8 cellular contexts compared by ENCODE assay signal in the genomic region with DNA sequence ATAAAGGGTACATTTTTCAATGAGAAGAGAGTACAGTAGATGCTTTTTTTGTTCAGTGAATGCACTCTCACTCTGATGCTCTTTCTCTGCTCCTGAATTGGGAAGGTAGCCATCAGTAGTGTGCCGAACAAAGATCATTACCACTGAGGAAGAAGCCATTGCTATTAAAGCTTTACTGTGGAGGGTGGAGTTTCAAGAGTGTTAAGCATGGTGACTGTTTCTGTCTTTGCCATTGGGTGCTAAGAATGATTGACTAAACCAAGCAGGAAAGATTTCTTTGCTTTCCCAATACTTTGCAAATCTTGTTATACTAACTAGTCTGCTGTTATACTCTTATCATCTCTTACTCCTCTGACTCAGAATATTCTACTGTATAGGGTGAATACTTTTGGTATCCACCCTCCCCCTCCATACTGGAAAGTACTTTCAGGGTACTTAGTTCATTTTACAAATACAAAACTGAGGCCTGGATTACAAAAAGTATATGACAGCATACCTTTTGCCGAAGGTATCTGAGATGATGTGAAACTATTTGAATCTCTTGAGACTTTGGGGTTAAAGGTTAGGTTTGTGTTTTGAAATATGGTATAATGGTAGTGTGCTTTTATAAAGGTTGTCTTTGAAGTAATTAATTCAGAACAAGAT. TPM values are rescaled to one million over a fixed set of nuclear protein-coding genes. Genes with fewer than 3 reads are reported as not detected.
DNase-seq lines count a peak whose midpoint lies in the region; ATAC-seq, FAIRE-seq and TF ChIP-seq lines count a peak whose summit lies in the region.

No MANE protein-coding gene starts in this region.

- peaks cover 4% of the 10 kb centered on the region for H3K27me3 Mint-ChIP-seq in stimulated activated naive CD8-positive, alpha-beta T cell treated with anti-CD3 and anti-CD28 coated beads, Interleukin-15, Interleukin-2, amounts not matched to agents 100 ng/mL and 50 ng/mL, for 24 hours

- intact Hi-C loops in GM12878 (cut with micrococcal nuclease; ENCODE audit: unreplicated experiment), result loop anchor here (5.0 kb wide), 1 partner anchor 79 kb away; a partner anchor contains a TSS
- intact Hi-C loops in left colon (cut with DNase I, micrococcal nuclease), result no loop called here
- intact Hi-C loops in testis (cut with DNase I; ENCODE audit: low total_unique reads), result no loop called here

- no peak for TF ChIP-seq CTCF in GM12878 (IDR thresholded peaks at IDR 0.05 in 2 of 3, conservative IDR thresholded peaks at IDR 0.05 in 1 of 3; ENCODE audit: control insufficient read depth in 2 of 3, extremely low read depth in 1 of 3, insufficient read depth in 1 of 3, low read depth in 3 of 3, low read length in 3 of 3)
- TF ChIP-seq CTCF in testis (IDR thresholded peaks at IDR 0.05), result no peak

- no peak for FAIRE-seq in GM12878 (lab: Jason Lieb, UNC)

- no peak for TF ChIP-seq RAD21 in GM12878 (IDR thresholded peaks at IDR 0.05; ENCODE audit: insufficient read depth, low read depth, low read length)

- 0% methylated on average over 2 of the region's 2 CpGs for WGBS in GM12878 (ENCODE audit: insufficient coverage, insufficient replicate concordance, low lambda C conversion rate, missing lambda C conversion rate)
- 20 to 21% methylated on average over 2 of the region's 2 CpGs for WGBS in testis, 2 donors

- H3K9me3 Mint-ChIP-seq in stimulated activated naive CD8-positive, alpha-beta T cell treated with anti-CD3 and anti-CD28 coated beads, Interleukin-15, Interleukin-2, amounts not matched to agents 100 ng/mL and 50 ng/mL, for 24 hours, result no peaks in the 10 kb centered on the region

- peaks cover 23% of the 10 kb centered on the region for H3K36me3 Mint-ChIP-seq in stimulated activated naive CD8-positive, alpha-beta T cell treated with anti-CD3 and anti-CD28 coated beads, Interleukin-15, Interleukin-2, amounts not matched to agents 100 ng/mL and 50 ng/mL, for 24 hours (ENCODE audit: low read depth)

- H3K4me3 ChIP-seq in GM12878, result peak overlapping the region; percentile 71
- peak overlapping the region; percentile 66 to 95 for H3K4me3 ChIP-seq in testis

- CTCF ChIA-PET in GM12878 (lab: Yijun Ruan, JAX), result interaction anchor here (0.8 to 5.4 kb wide), 9 partner anchors 11 to 232 kb away, joined by 3 to 38 read pairs (median 3); no protein-coding TSS in a partner anchor

- H3K4me1 Mint-ChIP-seq in stimulated activated naive CD8-positive, alpha-beta T cell treated with anti-CD3 and anti-CD28 coated beads, Interleukin-15, Interleukin-2, amounts not matched to agents 100 ng/mL and 50 ng/mL, for 24 hours (ENCODE audit: low read depth), result peaks cover 50% of the 10 kb centered on the region

- H3K9ac ChIP-seq in GM12878 (ENCODE audit: control insufficient read depth, insufficient read depth, low read length), result peak overlapping the region; percentile 87

- peaks cover 63% of the 10 kb centered on the region for H3K79me2 ChIP-seq in GM12878 (ENCODE audit: control insufficient read depth, insufficient read depth, low read length)

- H3K4me3 Mint-ChIP-seq in stimulated activated naive CD8-positive, alpha-beta T cell treated with anti-CD3 and anti-CD28 coated beads, Interleukin-15, Interleukin-2, amounts not matched to agents 100 ng/mL and 50 ng/mL, for 24 hours, result peak overlapping the region; percentile 95

- no peak for DNase-seq in stimulated activated naive CD8-positive, alpha-beta T cell treated with anti-CD3 and anti-CD28 coated beads, Interleukin-15, Interleukin-2, amounts not matched to agents 100 U/mL and 50 U/mL, for 24 hours
- DNase-seq in NCI-H82 treated with DMSO at 0.1 percent for 48 hours (lab: John Stamatoyannopoulos, UW; ENCODE audit: unreplicated experiment) (peak; percentile 21), GM12878 (ENCODE audit: low read depth, low spot score) (no peak), left colon (no peak), testis (no peak)

- TSS peak; percentile 56 for BruUV-seq in GM12878 (replicated peaks; lab: Mats Ljungman, UMichigan)

- H2AFZ ChIP-seq in GM12878 (ENCODE audit: control insufficient read depth, low read depth, low read length), result peak overlapping the region; percentile 20

- SMC1A ChIA-PET in GM12878 (lab: Charles Lee; ENCODE audit: uncharacterized antibody, unreplicated experiment), result interaction anchor here (0.6 to 3.8 kb wide), 11 partner anchors 12 to 423 kb away, joined by 3 to 17 read pairs (median 4); a partner anchor contains a TSS

- POLR2A ChIA-PET in GM12878 (lab: Charles Lee), result interaction anchor here (0.7 to 2.9 kb wide), 9 partner anchors 8 to 423 kb away, joined by 3 to 19 read pairs (median 3); no protein-coding TSS in a partner anchor

- ATAC-seq in stimulated activated naive CD8-positive, alpha-beta T cell treated with anti-CD3 and anti-CD28 coated beads, Interleukin-15, Interleukin-2, amounts not matched to agents 100 U/mL and 50 U/mL, for 24 hours, result no peak
- ATAC-seq in GM12878 (peak; percentile 63), left colon (peak; percentile 63), HG02852 (IDR thresholded peaks at IDR 0.05; ENCODE audit: unreplicated experiment) (no peak), GM21723 (IDR thresholded peaks at IDR 0.05; ENCODE audit: unreplicated experiment) (no peak)

- H3K27ac Mint-ChIP-seq in stimulated activated naive CD8-positive, alpha-beta T cell treated with anti-CD3 and anti-CD28 coated beads, Interleukin-15, Interleukin-2, amounts not matched to agents 100 ng/mL and 50 ng/mL, for 24 hours, result peak overlapping the region; percentile 95

- no peaks in the 10 kb centered on the region for H3K4me1 ChIP-seq in GM12878 (ENCODE audit: control insufficient read depth, insufficient read depth, low read length)
- H3K4me1 ChIP-seq in testis, result peaks cover 5% of the 10 kb centered on the region

- no peaks in the 10 kb centered on the region for H3K27me3 ChIP-seq in GM12878 (replicated peaks in 1 of 2; ENCODE audit: control insufficient read depth in 2 of 2, insufficient read depth in 2 of 2, low read length in 1 of 2)
- H3K27me3 ChIP-seq in testis, result no peaks in the 10 kb centered on the region

- H3K9me3 ChIP-seq in GM12878 (replicated peaks; ENCODE audit: control insufficient read depth, insufficient read depth, low read length), result no peaks in the 10 kb centered on the region
- no peaks in the 10 kb centered on the region for H3K9me3 ChIP-seq in testis

- peak overlapping the region; percentile 87 for H3K4me2 ChIP-seq in GM12878 (ENCODE audit: control insufficient read depth, insufficient read depth)

- peaks cover 0 to 9% of the 10 kb centered on the region in 2 experiments; a peak in 2 of 4 replicates for H3K36me3 ChIP-seq in GM12878 (ENCODE audit: control insufficient read depth in 2 of 2, insufficient read depth in 2 of 2, low read length in 1 of 2)
- no peaks in the 10 kb centered on the region for H3K36me3 ChIP-seq in testis (ENCODE audit: low read depth, missing control alignments)

- in situ Hi-C loops in GM12878 (cut with MboI), result no loop called here

- no peaks in the 10 kb centered on the region for H4K20me1 ChIP-seq in GM12878 (ENCODE audit: control insufficient read depth, insufficient read depth)

- RAD21 ChIA-PET in GM12878 (lab: Charles Lee; ENCODE audit: unreplicated experiment), result interaction anchor here (0.9 to 4.0 kb wide), 12 partner anchors 31 to 423 kb away, joined by 3 to 34 read pairs (median 4); a partner anchor contains a TSS

- TF ChIP-seq EP300 in GM12878 (IDR thresholded peaks at IDR 0.05; ENCODE audit: borderline replicate concordance in 1 of 2, control insufficient read depth in 1 of 2, low read depth in 2 of 2, low read length in 2 of 2), result no peak

- H3K27ac ChIP-seq in GM12878 (ENCODE audit: control insufficient read depth, insufficient read depth), result peak overlapping the region; percentile 80
- H3K27ac ChIP-seq in testis, result peak overlapping the region; percentile 92 to 97

- TF ChIP-seq POLR2A in GM12878 (IDR thresholded peaks at IDR 0.05; ENCODE audit: low read depth, low read length) (0 out of 2 replicates have a peak, but pooled peaks have one; percentile 14), testis (IDR thresholded peaks at IDR 0.05) (no peak)

TF ChIP-seq in GM12878, 131 proteins besides CTCF, POLR2A, EP300 and RAD21 (continues in another document):
- TF ChIP-seq BMI1 (IDR thresholded peaks at IDR 0.05; ENCODE audit: borderline replicate concordance) (no peak), POU2F2 (IDR thresholded peaks at IDR 0.05; ENCODE audit: borderline replicate concordance, low read depth, low read length) (peak; percentile 35; the same call in 1 of the 3 replicates), TAF1 (IDR thresholded peaks at IDR 0.05; ENCODE audit: borderline replicate concordance, low read depth, low read length) (peak; percentile 38; the same call in 1 of the 2 replicates), NR2C1 (IDR thresholded peaks at IDR 0.05) (peak; percentile 63), YY1 (IDR thresholded peaks at IDR 0.05; ENCODE audit: low read depth, low read length) (peak; percentile 85)
- TF ChIP-seq, protein P1, sequence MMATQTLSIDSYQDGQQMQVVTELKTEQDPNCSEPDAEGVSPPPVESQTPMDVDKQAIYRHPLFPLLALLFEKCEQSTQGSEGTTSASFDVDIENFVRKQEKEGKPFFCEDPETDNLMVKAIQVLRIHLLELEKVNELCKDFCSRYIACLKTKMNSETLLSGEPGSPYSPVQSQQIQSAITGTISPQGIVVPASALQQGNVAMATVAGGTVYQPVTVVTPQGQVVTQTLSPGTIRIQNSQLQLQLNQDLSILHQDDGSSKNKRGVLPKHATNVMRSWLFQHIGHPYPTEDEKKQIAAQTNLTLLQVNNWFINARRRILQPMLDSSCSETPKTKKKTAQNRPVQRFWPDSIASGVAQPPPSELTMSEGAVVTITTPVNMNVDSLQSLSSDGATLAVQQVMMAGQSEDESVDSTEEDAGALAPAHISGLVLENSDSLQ (IDR thresholded peaks at IDR 0.05), result peak; percentile 84

RNA-seq across cellular contexts. Expression of a gene that starts 1.7 kb away (rescaled TPM):
- 70.8 and 70.9 TPM in 2 replicates for total RNA-seq in GM12878 (2013; cell fraction: nucleolus; rRNA removed)
- total RNA-seq in GM12878 (2014; rRNA removed) (128 and 141 TPM in 2 replicates), GM12878 (2014; rRNA removed; fragmentation: Illumina TruSeq; extraction: Trizol) (148 and 152 TPM in 2 replicates), GM12878 (2021) (182 and 204 TPM in 2 replicates), left colon (100 to 1,000 TPM; 334 to 358 TPM), testis (100 to 1,000 TPM; 221 to 307 TPM)
- polyA plus RNA-seq in GM12878 (2011; ENCODE audit: low read depth), result 108 TPM
- polyA plus RNA-seq in GM12878 (2011; rRNA removed) (387 and 412 TPM in 2 replicates), GM12878 (2014; fragmentation: Illumina TruSeq; extraction: Trizol) (274 and 338 TPM in 2 replicates), GM12878 (2014; fragmentation: Nextera tagmentation; extraction: Ambion mirVana) (100 to 1,000 TPM; 155 to 179 TPM), GM12878 (2014; rRNA removed) (218 and 266 TPM in 2 replicates), GM12878 (2016; fragmentation: Nextera tagmentation; extraction: Ambion mirVana) (100 to 1,000 TPM; 275 to 291 TPM), testis (ENCODE audit: insufficient read depth, low read depth, low replicate concordance) (546 TPM)
- polyA plus RNA-seq in GM12878 (2011; cell fraction: cytosol; rRNA removed), result 245 and 314 TPM in 2 replicates
- 170 and 179 TPM in 2 replicates for polyA plus RNA-seq in GM12878 (2011; cell fraction: nucleus; rRNA removed)
- polyA plus RNA-seq in GM12878 (2012), result 175 and 233 TPM in 2 replicates
- 143 and 310 TPM in 2 replicates for polyA minus RNA-seq in GM12878 (2011; rRNA and poly(A)+ RNA removed)
- polyA minus RNA-seq in GM12878 (2011; cell fraction: cytosol; rRNA and poly(A)+ RNA removed), result 48.4 and 63.4 TPM in 2 replicates
- 14.7 and 27.4 TPM in 2 replicates for polyA minus RNA-seq in GM12878 (2011; cell fraction: nucleus; rRNA and poly(A)+ RNA removed)

Comparison
In these comparisons a context has a peak if more than half of its experiments do, and no peak if none do; other contexts are left out.
1. ATAC-seq: peak in GM12878 (single experiment) and left colon (single experiment); none in stimulated activated naive CD8-positive, alpha-beta T cell treated with anti-CD3 and anti-CD28 coated beads, Interleukin-15, Interleukin-2, amounts not matched to agents 100 U/mL and 50 U/mL, for 24 hours (single experiment), HG02852 (single experiment) and GM21723 (single experiment).